In genomic region chr9:99831857-99832557, GRCh38 we compare ENCODE assay signal across 18 cellular contexts. TPM values are rescaled to one million over a fixed set of nuclear protein-coding genes. Genes with fewer than 3 reads are reported as not detected.
"Had no signal": no experiment of that assay in that cellular context is flagged by ENCODE, and none has a peak within 500 bp of the region (broad histone marks: within the 10 kb centered on the region; RNA-seq: fewer than 3 reads in every experiment).

No MANE protein-coding gene starts in this region.

- ATAC-seq: naive thymus-derived CD4-positive, alpha-beta T cell; natural killer cell treated with Interleukin-12 subunit alpha and Interleukin-12 subunit beta and Interleukin-15 and Interleukin-18, amount 100 ng/mL, for 72 hours; right lobe of liver; stimulated activated naive B cell treated with anti-CD40 and anti-IgM and Interleukin-4, amounts not matched to agents 10 μg/mL and 1 μg/mL and 100 μg/mL, for 72 hours; stimulated activated naive CD8-positive, alpha-beta T cell treated with anti-CD3 and anti-CD28 coated beads, Interleukin-15, Interleukin-2, amounts not matched to agents 100 U/mL and 50 U/mL, for 24 hours had no signal

- DNase-seq: hippocampal formation; left ventricle myocardium inferior; mesendoderm; naive thymus-derived CD4-positive, alpha-beta T cell; ovary; right lobe of liver; stimulated activated CD4-positive, alpha-beta T cell treated with anti-CD3 and anti-CD28 coated beads, Interleukin-12 subunit alpha, Interleukin-12 subunit beta, amount 100 ng/mL, for 4 hours; stimulated activated CD4-positive, alpha-beta T cell treated with anti-CD3 and anti-CD28 coated beads, Interleukin-15, amount 100 ng/mL, for 24 hours; stimulated activated CD4-positive, alpha-beta T cell treated with anti-CD3 and anti-CD28 coated beads, Interleukin-2, amount 100 ng/mL, for 24 hours; stimulated activated CD4-positive, alpha-beta T cell treated with anti-CD3 and anti-CD28 coated beads, Interleukin-4, amount 100 ng/mL, for 1 hour; stimulated activated naive B cell treated with anti-CD40 and anti-IgM and Interleukin-4, amounts not matched to agents 10 μg/mL and 1 μg/mL and 100 μg/mL, for 72 hours; stimulated activated naive CD8-positive, alpha-beta T cell treated with anti-CD3 and anti-CD28 coated beads, Interleukin-15, Interleukin-2, amounts not matched to agents 100 U/mL and 50 U/mL, for 24 hours; stomach; testis; thyroid gland; transverse colon; upper lobe of left lung had no signal

RNA-seq across cellular contexts. Expression of gene NR4A3, which starts 10.3 kb away (rescaled TPM):
- polyA plus RNA-seq: naive thymus-derived CD4-positive, alpha-beta T cell had no signal
